ENCODE assay signal across 8 cellular contexts in genomic region chr4:67700119-67700873, GRCh38. TPM values are rescaled to one million over a fixed set of nuclear protein-coding genes. Genes with fewer than 3 reads are reported as not detected.
A peak's percentile ranks its signal among the peaks of the same experiment; 100 is the strongest.
DNase-seq lines count a peak whose midpoint lies in the region; ATAC-seq and TF ChIP-seq lines count a peak whose summit lies in the region.

No MANE protein-coding gene starts in this region.

- DNase-seq in BJ (ENCODE audit: low read depth) (no peak), epithelial cell of proximal tubule (ENCODE audit: low read depth) (no peak), natural killer cell (no peak), HCEC 1CT (no peak)
- DNase-seq in effector CD4-positive, alpha-beta T cell, result no peak

- CTCF ChIA-PET in BJ (lab: Yijun Ruan, JAX), result interaction anchor here (0.9 to 3.4 kb wide), 7 partner anchors 9 to 46 kb away, joined by 3 to 11 read pairs (median 4); no protein-coding TSS in a partner anchor

- POLR2A ChIA-PET in BJ (lab: Charles Lee), result no interaction called here

- no peaks in the 10 kb centered on the region for H3K27me3 Mint-ChIP-seq in natural killer cell (ENCODE audit: low read depth in 2 of 2)

- H3K36me3 Mint-ChIP-seq in natural killer cell, result no peaks in the 10 kb centered on the region

- peak overlapping the region; percentile 95 for H3K4me3 Mint-ChIP-seq in natural killer cell

- no peaks in the 10 kb centered on the region for H3K9me3 Mint-ChIP-seq in natural killer cell

- intact Hi-C loops in natural killer cell (cut with micrococcal nuclease), result no loop called here

- H3K27ac Mint-ChIP-seq in natural killer cell, result peak overlapping the region; percentile 93 to 94

- H3K4me3 ChIP-seq in BJ (ENCODE audit: low read depth, low read length) (peak overlapping the region; percentile 60), epithelial cell of proximal tubule (ENCODE audit: low read depth, low read length) (peak overlapping the region; percentile 98)

- TF ChIP-seq CTCF in BJ (IDR thresholded peaks at IDR 0.05; ENCODE audit: insufficient read depth, low read depth, low read length), result no peak
- no peak for TF ChIP-seq CTCF in epithelial cell of proximal tubule (conservative IDR thresholded peaks at IDR 0.05; ENCODE audit: low read depth, low read length)
- TF ChIP-seq CTCF in natural killer cell (IDR thresholded peaks at IDR 0.05), result no peak

- no peaks in the 10 kb centered on the region for H3K27me3 ChIP-seq in BJ (ENCODE audit: control insufficient read depth, insufficient read depth, low read length)

- no peaks in the 10 kb centered on the region for H3K36me3 ChIP-seq in BJ (ENCODE audit: control insufficient read depth, insufficient read depth, low read length)

- H3K4me1 Mint-ChIP-seq in natural killer cell, result peaks cover 37 to 44% of the 10 kb centered on the region in 2 donors

- ATAC-seq in GM18519 (IDR thresholded peaks at IDR 0.05; ENCODE audit: low FRiP score, unreplicated experiment) (peak; percentile 22), HG03139 (IDR thresholded peaks at IDR 0.05; ENCODE audit: unreplicated experiment) (peak; percentile 2), SK-N-SH treated with all-trans-retinoic acid at 6 μM for 48 hours (peak; percentile 50), natural killer cell (no peak)

TF ChIP-seq in SK-N-SH treated with all-trans-retinoic acid at 6 μM for 48 hours, 23 proteins besides CTCF, POLR2A, EP300 and RAD21:
- TF ChIP-seq POU6F1 (CRISPR knock-in tag; IDR thresholded peaks at IDR 0.05; ENCODE audit: borderline replicate concordance, low read depth), result no peak
- TF ChIP-seq SNAI2 (CRISPR knock-in tag; IDR thresholded peaks at IDR 0.05), result no peak
- TF ChIP-seq BACH2 (CRISPR knock-in tag; IDR thresholded peaks at IDR 0.05; ENCODE audit: borderline replicate concordance), result no peak
- no peak for TF ChIP-seq ZFP3 (CRISPR knock-in tag; IDR thresholded peaks at IDR 0.05)
- TF ChIP-seq CSDC2 (CRISPR knock-in tag; IDR thresholded peaks at IDR 0.05), result no peak
- TF ChIP-seq, protein P1, sequence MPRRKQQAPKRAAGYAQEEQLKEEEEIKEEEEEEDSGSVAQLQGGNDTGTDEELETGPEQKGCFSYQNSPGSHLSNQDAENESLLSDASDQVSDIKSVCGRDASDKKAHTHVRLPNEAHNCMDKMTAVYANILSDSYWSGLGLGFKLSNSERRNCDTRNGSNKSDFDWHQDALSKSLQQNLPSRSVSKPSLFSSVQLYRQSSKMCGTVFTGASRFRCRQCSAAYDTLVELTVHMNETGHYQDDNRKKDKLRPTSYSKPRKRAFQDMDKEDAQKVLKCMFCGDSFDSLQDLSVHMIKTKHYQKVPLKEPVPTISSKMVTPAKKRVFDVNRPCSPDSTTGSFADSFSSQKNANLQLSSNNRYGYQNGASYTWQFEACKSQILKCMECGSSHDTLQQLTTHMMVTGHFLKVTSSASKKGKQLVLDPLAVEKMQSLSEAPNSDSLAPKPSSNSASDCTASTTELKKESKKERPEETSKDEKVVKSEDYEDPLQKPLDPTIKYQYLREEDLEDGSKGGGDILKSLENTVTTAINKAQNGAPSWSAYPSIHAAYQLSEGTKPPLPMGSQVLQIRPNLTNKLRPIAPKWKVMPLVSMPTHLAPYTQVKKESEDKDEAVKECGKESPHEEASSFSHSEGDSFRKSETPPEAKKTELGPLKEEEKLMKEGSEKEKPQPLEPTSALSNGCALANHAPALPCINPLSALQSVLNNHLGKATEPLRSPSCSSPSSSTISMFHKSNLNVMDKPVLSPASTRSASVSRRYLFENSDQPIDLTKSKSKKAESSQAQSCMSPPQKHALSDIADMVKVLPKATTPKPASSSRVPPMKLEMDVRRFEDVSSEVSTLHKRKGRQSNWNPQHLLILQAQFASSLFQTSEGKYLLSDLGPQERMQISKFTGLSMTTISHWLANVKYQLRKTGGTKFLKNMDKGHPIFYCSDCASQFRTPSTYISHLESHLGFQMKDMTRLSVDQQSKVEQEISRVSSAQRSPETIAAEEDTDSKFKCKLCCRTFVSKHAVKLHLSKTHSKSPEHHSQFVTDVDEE (CRISPR knock-in tag; IDR thresholded peaks at IDR 0.05), result no peak
- no peak for TF ChIP-seq ZNF565 (CRISPR knock-in tag; conservative IDR thresholded peaks at IDR 0.05; ENCODE audit: low read depth)
- TF ChIP-seq GLIS3 (CRISPR knock-in tag; IDR thresholded peaks at IDR 0.05), result no peak
- no peak for TF ChIP-seq TOX (CRISPR knock-in tag; IDR thresholded peaks at IDR 0.05; ENCODE audit: borderline replicate concordance)
- no peak for TF ChIP-seq TCF4 (CRISPR knock-in tag; IDR thresholded peaks at IDR 0.05; ENCODE audit: borderline replicate concordance)
- TF ChIP-seq ISL1 (CRISPR knock-in tag; IDR thresholded peaks at IDR 0.05), result no peak
- no peak for TF ChIP-seq ESRRG (CRISPR knock-in tag; IDR thresholded peaks at IDR 0.05)
- TF ChIP-seq RARB (CRISPR knock-in tag; IDR thresholded peaks at IDR 0.05), result no peak
- no peak for TF ChIP-seq PATZ1 (CRISPR knock-in tag; IDR thresholded peaks at IDR 0.05; ENCODE audit: borderline replicate concordance)
- TF ChIP-seq ARNTL (CRISPR knock-in tag; IDR thresholded peaks at IDR 0.05; ENCODE audit: borderline replicate concordance, low read depth), result no peak
- no peak for TF ChIP-seq CSRNP3 (CRISPR knock-in tag; IDR thresholded peaks at IDR 0.05)
- TF ChIP-seq ZFP30 (CRISPR knock-in tag; IDR thresholded peaks at IDR 0.05), result no peak
- no peak for TF ChIP-seq OSR1 (CRISPR knock-in tag; IDR thresholded peaks at IDR 0.05)
- TF ChIP-seq ZNF70 (CRISPR knock-in tag; IDR thresholded peaks at IDR 0.05), result no peak
- no peak for TF ChIP-seq ZC3H10 (CRISPR knock-in tag; IDR thresholded peaks at IDR 0.05)

RNA-seq across cellular contexts. Expression of gene UBA6, which starts 0.7 kb away (rescaled TPM):
- 34.9 and 67.9 TPM in 2 replicates for polyA plus RNA-seq in BJ (2011; rRNA removed)
- polyA minus RNA-seq in BJ (2011; rRNA and poly(A)+ RNA removed), result 37.0 and 40.4 TPM in 2 replicates
- total RNA-seq in epithelial cell of proximal tubule, result 69.2 and 100 TPM in 2 replicates
- total RNA-seq in natural killer cell, result 10 to 100 TPM; 54.3 to 77.7 (median 55.3) TPM

RNA-seq across cellular contexts. Expression of gene GNRHR, which starts 53.9 kb away (rescaled TPM):
- not detected in 2 replicates for polyA plus RNA-seq in BJ (2011; rRNA removed)
- not detected in 2 replicates for polyA minus RNA-seq in BJ (2011; rRNA and poly(A)+ RNA removed)
- total RNA-seq in epithelial cell of proximal tubule (not detected in 2 replicates), natural killer cell (not detected)

Comparison
In these comparisons a context has a peak if more than half of its experiments do, and no peak if none do; other contexts are left out.
1. ATAC-seq: peak in GM18519 (single experiment), HG03139 (single experiment) and SK-N-SH treated with all-trans-retinoic acid at 6 μM for 48 hours (single experiment); none in natural killer cell (0 of 3).